ENCODE assay signal across 1 cellular context in the genomic region with DNA sequence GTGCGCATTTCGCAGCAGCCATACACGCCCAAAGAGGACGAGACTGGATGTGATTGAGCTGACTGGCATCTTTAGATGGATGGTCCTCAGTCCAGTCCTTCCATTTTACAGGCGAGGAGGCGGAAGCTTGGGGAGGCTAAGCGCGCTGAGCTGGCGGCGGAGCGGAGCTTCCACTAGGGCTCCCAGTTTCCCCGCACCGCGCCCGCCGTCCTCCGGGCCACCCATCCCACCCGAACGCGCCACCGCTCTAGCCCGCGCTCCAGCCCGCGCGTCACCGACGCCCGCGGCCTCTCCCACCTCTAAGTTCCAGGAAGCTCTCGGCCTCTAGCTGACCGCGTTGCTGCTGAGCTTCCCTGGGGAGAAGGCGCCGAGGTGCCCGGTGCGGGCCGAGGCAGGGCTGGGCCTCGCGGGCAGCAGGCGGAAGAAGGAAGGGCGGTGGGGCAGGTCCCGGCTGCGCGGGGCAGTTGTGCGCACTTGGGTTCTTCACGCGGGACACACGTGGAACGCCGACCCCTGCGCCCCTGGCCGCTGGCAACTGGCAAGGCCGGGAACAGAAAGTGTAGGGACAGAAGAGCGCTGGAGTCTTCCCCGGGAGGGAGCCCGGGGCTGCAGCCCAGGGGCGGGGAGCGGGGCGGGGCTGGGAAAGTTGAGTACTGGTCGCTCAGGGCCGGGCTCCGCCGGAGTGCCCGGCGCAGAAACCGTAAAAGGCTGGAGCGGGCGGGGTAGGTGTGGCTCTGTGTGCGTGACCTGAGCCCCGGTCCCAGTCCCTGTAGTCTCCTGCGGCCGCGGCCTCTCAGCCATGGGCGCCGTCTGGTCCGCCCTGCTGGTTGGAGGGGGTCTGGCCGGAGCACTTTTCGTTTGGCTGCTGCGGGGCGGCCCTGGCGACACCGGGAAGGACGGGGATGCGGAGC.
A peak's percentile ranks its signal among the peaks of the same experiment; 100 is the strongest.
TF ChIP-seq lines count a peak whose summit lies in the region.

A gene (plus strand): TSS at position 763 of the 911 bp plus-strand sequence. CDS start 37 bp downstream, at position 800.

TF ChIP-seq in HCT116, 20 proteins besides CTCF, POLR2A, EP300 and RAD21:
- TF ChIP-seq ZFX (IDR thresholded peaks at IDR 0.05) (peak; percentile 92), SRF (IDR thresholded peaks at IDR 0.05; ENCODE audit: low read depth) (no peak), POLR2AphosphoS5 (IDR thresholded peaks at IDR 0.05; ENCODE audit: low read depth, low read length) (peak; percentile 84)
